ENCODE assay signal across 8 cellular contexts in genomic region chr16:660459-661183, GRCh38. TPM values are rescaled to one million over a fixed set of nuclear protein-coding genes. Genes with fewer than 3 reads are reported as not detected.
DNase-seq lines count a peak whose midpoint lies in the region; ATAC-seq and TF ChIP-seq lines count a peak whose summit lies in the region.

No MANE protein-coding gene starts in this region.

- no peaks in the 10 kb centered on the region for H3K9me3 Mint-ChIP-seq in CD8-positive, alpha-beta T cell

- no peak overlapping the region for H3K27ac Mint-ChIP-seq in CD8-positive, alpha-beta T cell

- no peaks in the 10 kb centered on the region for H3K27me3 ChIP-seq in CD8-positive, alpha-beta T cell (ENCODE audit: insufficient read depth, low read length)
- no peaks in the 10 kb centered on the region for H3K27me3 ChIP-seq in left lung

- no peak overlapping the region for H3K4me3 ChIP-seq in CD8-positive, alpha-beta T cell (ENCODE audit: low read depth, low read length)
- H3K4me3 ChIP-seq in coronary artery = peak overlapping the region; percentile 64
- H3K4me3 ChIP-seq in left lung = peak overlapping the region in 1 of 2 donors; percentile 26

- no peak for TF ChIP-seq CTCF in CD8-positive, alpha-beta T cell (IDR thresholded peaks at IDR 0.05)
- TF ChIP-seq CTCF in coronary artery (IDR thresholded peaks at IDR 0.05) (peak; percentile 28), left lung (IDR thresholded peaks at IDR 0.05) (peak; percentile 31 to 76)

- peak in 6 of 7 experiments; percentile 43 to 69 (median 65) for DNase-seq in CD8-positive, alpha-beta T cell
- DNase-seq in NCI-H2227 (lab: John Stamatoyannopoulos, UW; ENCODE audit: unreplicated experiment) (peak; percentile 72), coronary artery (ENCODE audit: low spot score) (peak; percentile 92), left lung (peak; percentile 91 to 95), cortex of kidney (lab: John Stamatoyannopoulos, UW) (no peak)
- DNase-seq in activated CD4-positive, alpha-beta T cell treated with anti-CD3 and anti-CD28 coated beads for 4 hours = peak; percentile 63 to 74
- DNase-seq in stimulated activated CD4-positive, alpha-beta T cell treated with anti-CD3 and anti-CD28 coated beads, Interleukin-2, amount 100 ng/mL, for 48 hours = peak; percentile 56 to 65

- POLR2A ChIA-PET in CD8-positive, alpha-beta T cell (lab: Charles Lee) = no interaction called here

- H3K27ac ChIP-seq in CD8-positive, alpha-beta T cell (ENCODE audit: low read depth, low read length) = no peak overlapping the region
- peak overlapping the region; percentile 66 to 87 for H3K27ac ChIP-seq in coronary artery
- peak overlapping the region; percentile 44 to 58 for H3K27ac ChIP-seq in left lung

- no peaks in the 10 kb centered on the region for H3K36me3 Mint-ChIP-seq in CD8-positive, alpha-beta T cell

- intact Hi-C loops in CD8-positive, alpha-beta T cell (cut with DNase I, micrococcal nuclease) = loop anchor here (2.0 to 10.0 kb wide), 3 partner anchors 18 to 268 kb away; partner anchors contain the start of gene CAPN15 (in 1 of the 2)
- intact Hi-C loops in left lung (cut with DNase I) = loop anchor here in 1 of 2 donors (5.0 kb wide), 1 partner anchor 83 kb away; no protein-coding TSS in a partner anchor

- no peaks in the 10 kb centered on the region for H3K9me3 ChIP-seq in CD8-positive, alpha-beta T cell (ENCODE audit: low read length)
- no peaks in the 10 kb centered on the region for H3K9me3 ChIP-seq in left lung

- peak; percentile 88 for ATAC-seq in CD8-positive, alpha-beta T cell
- ATAC-seq in GM21825 (IDR thresholded peaks at IDR 0.05; ENCODE audit: unreplicated experiment) (peak; percentile 27), left lung (peak; percentile 94)

- peaks cover 6% of the 10 kb centered on the region for H3K4me1 ChIP-seq in CD8-positive, alpha-beta T cell (ENCODE audit: insufficient read depth, low read length)
- peaks cover 3 to 17% of the 10 kb centered on the region in 2 donors for H3K4me1 ChIP-seq in left lung

- CTCF ChIA-PET in CD8-positive, alpha-beta T cell (lab: Charles Lee) = interaction anchor here (0.8 to 1.4 kb wide), 2 partner anchors 11 to 24 kb away, joined by 3 read pairs; partner anchors contain the start of gene METTL26

- H3K4me3 Mint-ChIP-seq in CD8-positive, alpha-beta T cell = no peak overlapping the region

- H3K27me3 Mint-ChIP-seq in CD8-positive, alpha-beta T cell (ENCODE audit: low read depth) = no peaks in the 10 kb centered on the region

- no peaks in the 10 kb centered on the region for H3K36me3 ChIP-seq in CD8-positive, alpha-beta T cell (ENCODE audit: insufficient read depth, low read length)
- peaks cover 0 to 37% of the 10 kb centered on the region in 2 donors for H3K36me3 ChIP-seq in left lung

- peaks cover 4% of the 10 kb centered on the region for H3K4me1 Mint-ChIP-seq in CD8-positive, alpha-beta T cell (ENCODE audit: low read depth)

RNA-seq across cellular contexts. Expression of gene RHOT2, which starts 7.3 kb away (rescaled TPM):
- total RNA-seq in CD8-positive, alpha-beta T cell = 100 to 1,000 TPM; 163 to 175 TPM
- 10 to 100 TPM; 75.9 to 87.2 TPM for total RNA-seq in left lung

RNA-seq across cellular contexts. Expression of gene WDR90, which starts 11.5 kb away (rescaled TPM):
- total RNA-seq in CD8-positive, alpha-beta T cell = 10 to 100 TPM; 15.0 to 22.8 TPM
- 10 to 100 TPM; 27.3 to 41.3 TPM for total RNA-seq in left lung

RNA-seq across cellular contexts. Expression of gene RHBDL1, which starts 14.8 kb away (rescaled TPM):
- 1 to 10 TPM; 3.1 to 4.1 TPM for total RNA-seq in CD8-positive, alpha-beta T cell
- 1 to 10 TPM; 2.3 to 4.3 TPM for total RNA-seq in left lung

RNA-seq across cellular contexts. Expression of gene MCRIP2, which starts 19.0 kb away (rescaled TPM):
- total RNA-seq in CD8-positive, alpha-beta T cell = 10 to 100 TPM; 15.9 to 19.2 TPM
- 10 to 100 TPM; 41.5 to 42.5 TPM for total RNA-seq in left lung

RNA-seq across cellular contexts. Expression of gene STUB1, which starts 19.6 kb away (rescaled TPM):
- 10 to 100 TPM; 40.0 to 50.0 TPM for total RNA-seq in CD8-positive, alpha-beta T cell
- total RNA-seq in left lung = 100 to 1,000 TPM in 1 of 2 donors, 10 to 100 TPM in 1; 93.9 to 103 TPM

Comparison
In these comparisons a context has a peak if more than half of its experiments do, and no peak if none do; other contexts are left out.
1. ATAC-seq: peak in every context shown above with its lines; median percentile 94 in left lung; 88 in CD8-positive, alpha-beta T cell; 27 in GM21825.